8 cellular contexts compared by ENCODE assay signal in the genomic region with DNA sequence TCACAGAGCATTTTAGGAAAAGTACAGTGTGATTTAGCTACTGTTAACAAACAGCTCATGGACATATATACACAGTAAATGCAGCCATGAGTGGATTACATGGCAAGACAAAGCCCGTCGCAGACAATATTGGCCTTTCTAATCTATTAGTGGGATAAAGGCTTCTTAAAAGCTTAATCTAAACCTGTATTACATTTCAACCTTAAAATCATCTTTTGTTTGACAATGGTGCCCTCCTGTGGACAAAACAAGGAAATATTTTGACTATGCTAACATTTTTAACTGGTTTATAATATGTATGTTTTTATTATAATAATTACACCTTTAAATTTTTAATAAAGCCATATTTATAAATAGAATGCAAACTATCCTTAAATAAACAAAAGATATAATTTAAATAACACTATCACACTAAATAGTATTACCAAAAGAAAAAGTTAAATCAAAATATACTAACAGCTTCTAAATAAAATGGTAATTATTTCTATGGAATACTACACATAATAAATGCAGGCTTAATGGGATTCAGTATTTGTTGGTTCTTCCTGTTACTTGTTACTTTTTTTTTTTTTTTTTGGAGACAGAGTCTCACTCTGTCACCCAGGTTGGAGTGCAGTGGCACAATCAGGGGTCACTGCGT. TPM values are rescaled to one million over a fixed set of nuclear protein-coding genes. Genes with fewer than 3 reads are reported as not detected.
A peak's percentile ranks its signal among the peaks of the same experiment; 100 is the strongest.
DNase-seq lines count a peak whose midpoint lies in the region; ATAC-seq and TF ChIP-seq lines count a peak whose summit lies in the region.

No MANE protein-coding gene starts in this region.

- TF ChIP-seq POLR2A in HCT116 (IDR thresholded peaks at IDR 0.05; ENCODE audit: borderline replicate concordance, extremely low read depth, insufficient read depth, insufficient read length) (no peak), gastroesophageal sphincter (IDR thresholded peaks at IDR 0.05) (no peak)

- no peak overlapping the region for H3K4me2 ChIP-seq in HCT116 (ENCODE audit: low read length)

- peak; percentile 60 for TF ChIP-seq RAD21 in HCT116 (IDR thresholded peaks at IDR 0.05; ENCODE audit: low read depth)

- DNase-seq in HCT116 (ENCODE audit: low read depth, low spot score): no peak
- DNase-seq in SK-N-MC (ENCODE audit: low read depth, low spot score): peak; percentile 3
- no peak for DNase-seq in type B pancreatic cell (ENCODE audit: extremely low spot score, unreplicated experiment)
- DNase-seq in NCI-H1048 (lab: John Stamatoyannopoulos, UW): no peak

- H3K27me3 ChIP-seq in HCT116 (ENCODE audit: insufficient read depth, low read length) (peaks cover 24% of the 10 kb centered on the region), gastroesophageal sphincter (peaks cover 5% of the 10 kb centered on the region)

- CTCF ChIA-PET in HCT116 (lab: Charles Lee): interaction anchor here (0.6 to 2.4 kb wide), 13 partner anchors 13 to 1957 kb away, joined by 3 to 13 read pairs (median 4); partner anchors contain the start of gene EOGT

- H3K79me2 ChIP-seq in HCT116 (ENCODE audit: insufficient read depth, low read length): no peaks in the 10 kb centered on the region

- no peak for TF ChIP-seq EP300 in gastroesophageal sphincter (IDR thresholded peaks at IDR 0.05)

- BruUV-seq in HCT116 (replicated peaks; lab: Mats Ljungman, UMichigan): no TSS peak

- H3K27ac Mint-ChIP-seq in type B pancreatic cell: no peak overlapping the region

- H3K9me3 Mint-ChIP-seq in type B pancreatic cell: no peaks in the 10 kb centered on the region

- ATAC-seq in HCT116 (no peak), gastroesophageal sphincter (no peak), HG02588 (IDR thresholded peaks at IDR 0.05; ENCODE audit: unreplicated experiment) (no peak), GM21381 (IDR thresholded peaks at IDR 0.05; ENCODE audit: unreplicated experiment) (no peak)

- H2AFZ ChIP-seq in HCT116 (ENCODE audit: low read depth, low read length, poor library complexity, severe bottlenecking): no peak overlapping the region

- H3K27ac ChIP-seq in C4-2B: no peak overlapping the region
- no peak overlapping the region for H3K27ac ChIP-seq in HCT116 (ENCODE audit: low read depth, low read length)
- H3K27ac ChIP-seq in SK-N-MC: no peak overlapping the region
- no peak overlapping the region for H3K27ac ChIP-seq in gastroesophageal sphincter

- H3K27me3 Mint-ChIP-seq in type B pancreatic cell: peaks cover 9% of the 10 kb centered on the region

- intact Hi-C loops in HCT116 (cut with micrococcal nuclease): loop anchor here (5.0 kb wide), 3 partner anchors 79 to 1956 kb away; no protein-coding TSS in a partner anchor

- no peaks in the 10 kb centered on the region for H3K9me2 ChIP-seq in HCT116 (ENCODE audit: insufficient read depth)

- H3K4me3 ChIP-seq in HCT116 (replicated peaks in 1 of 2; ENCODE audit: low read depth in 1 of 2, low read length in 2 of 2): no peak overlapping the region
- H3K4me3 ChIP-seq in SK-N-MC: no peak overlapping the region
- H3K4me3 ChIP-seq in gastroesophageal sphincter: no peak overlapping the region

- no peaks in the 10 kb centered on the region for H3K36me3 Mint-ChIP-seq in type B pancreatic cell

- RAD21 ChIA-PET in HCT116 (lab: Charles Lee; ENCODE audit: low non-redundant PET in 1 of 2, low total read pairs in 2 of 2, uncharacterized antibody in 2 of 2, unreplicated experiment in 2 of 2): no interaction called here

- no peaks in the 10 kb centered on the region for H4K20me1 ChIP-seq in HCT116 (ENCODE audit: insufficient read depth)

- no peaks in the 10 kb centered on the region for H3K36me3 ChIP-seq in HCT116 (ENCODE audit: control insufficient read depth in 1 of 2, insufficient read depth in 2 of 2, low read length in 2 of 2)
- H3K36me3 ChIP-seq in SK-N-MC (ENCODE audit: insufficient read depth, low read length): no peaks in the 10 kb centered on the region
- H3K36me3 ChIP-seq in gastroesophageal sphincter: no peaks in the 10 kb centered on the region

- H3K4me1 ChIP-seq in HCT116 (ENCODE audit: control insufficient read depth in 1 of 2, insufficient read depth in 2 of 2, low read length in 2 of 2) (no peaks in the 10 kb centered on the region), gastroesophageal sphincter (no peaks in the 10 kb centered on the region)

- H3K9me3 ChIP-seq in HCT116 (ENCODE audit: control insufficient read depth in 1 of 2, insufficient read depth in 1 of 2, low read depth in 1 of 2, low read length in 2 of 2): no peaks in the 10 kb centered on the region
- no peaks in the 10 kb centered on the region for H3K9me3 ChIP-seq in SK-N-MC (ENCODE audit: low read depth, low read length)
- H3K9me3 ChIP-seq in gastroesophageal sphincter: no peaks in the 10 kb centered on the region

- H3K9ac ChIP-seq in HCT116 (ENCODE audit: low read length) (no peak overlapping the region), SK-N-MC (ENCODE audit: insufficient read length) (no peak overlapping the region)

- 12 to 29% methylated on average over 2 to 3 of the region's 3 CpGs for whole genome bisulfite sequencing in gastroesophageal sphincter (ENCODE audit: low coverage in 1 of 2), 2 donors

- TF ChIP-seq CTCF in C4-2B (conservative IDR thresholded peaks at IDR 0.05) (peak; percentile 58), HCT116 (IDR thresholded peaks at IDR 0.05 in 2 of 3, conservative IDR thresholded peaks at IDR 0.05 in 1 of 3; ENCODE audit: borderline replicate concordance in 1 of 3, insufficient read depth in 1 of 3, low read depth in 2 of 3, low read length in 2 of 3) (peak; percentile 8 to 45 (median 33); a peak in 4 of 6 replicates), gastroesophageal sphincter (IDR thresholded peaks at IDR 0.05) (peak; percentile 26 to 49 (median 42)), type B pancreatic cell (conservative IDR thresholded peaks at IDR 0.05) (peak; percentile 86)

- H3K4me3 Mint-ChIP-seq in type B pancreatic cell: no peak overlapping the region

- POLR2A ChIA-PET in HCT116 (lab: Charles Lee): no interaction called here

- H3K4me1 Mint-ChIP-seq in type B pancreatic cell (ENCODE audit: unreplicated experiment): peaks cover 7% of the 10 kb centered on the region

TF ChIP-seq in HCT116, 20 proteins besides CTCF, POLR2A, EP300 and RAD21:
- no peak for TF ChIP-seq SP1 (IDR thresholded peaks at IDR 0.05; ENCODE audit: low read depth)
- no peak for TF ChIP-seq MAX (IDR thresholded peaks at IDR 0.05)
- no peak for TF ChIP-seq EZH2phosphoT487 (IDR thresholded peaks at IDR 0.05; ENCODE audit: borderline replicate concordance)
- no peak for TF ChIP-seq YY1 (IDR thresholded peaks at IDR 0.05; ENCODE audit: extremely low read depth, insufficient replicate concordance, low read depth, low read length)
- TF ChIP-seq JUND (IDR thresholded peaks at IDR 0.05): no peak
- no peak for TF ChIP-seq ZFX (IDR thresholded peaks at IDR 0.05)

RNA-seq across cellular contexts. Expression of gene TAFA4, which starts 38.6 kb away (rescaled TPM):
- total RNA-seq in HCT116 (2021; ENCODE audit: unreplicated experiment) (not detected), gastroesophageal sphincter (1 to 10 TPM in 1 of 4 donors, not detected in 3; 2.3 TPM), type B pancreatic cell (ENCODE audit: low replicate concordance) (0.31 and 0.63 TPM in 2 replicates)
- not detected in 2 replicates for polyA plus RNA-seq in HCT116 (2012)

Comparison
In these comparisons a context has a peak if more than half of its experiments do, and no peak if none do; other contexts are left out.
1. CTCF ChIP-seq: peak in every context shown above with its lines; median percentile 86 in type B pancreatic cell; 58 in C4-2B; 42 in gastroesophageal sphincter; 33 in HCT116.